ENCODE assay signal across 28 cellular contexts in genomic region chr6:148359228-148359627, GRCh38.
"Had no signal": no experiment of that assay in that cellular context is flagged by ENCODE, and none has a peak within 500 bp of the region (broad histone marks: within the 10 kb centered on the region; RNA-seq: fewer than 3 reads in every experiment).

No MANE protein-coding gene starts in this region.

- H3K9ac ChIP-seq: neural progenitor cell had no signal

- H3K27me3 ChIP-seq: gastroesophageal sphincter, heart left ventricle, hepatocyte, neural progenitor cell, right atrium auricular region, stomach, tibial artery had no signal

- H3K9me3 ChIP-seq: gastroesophageal sphincter, heart left ventricle, mucosa of descending colon, prostate gland, right atrium auricular region, stomach, tibial artery had no signal

- H3K4me1 Mint-ChIP-seq: memory B cell; mesothelial cell of epicardium; naive B cell; stimulated activated effector memory CD8-positive, alpha-beta T cell treated with anti-CD3 and anti-CD28 coated beads, Interleukin-12 subunit alpha, Interleukin-12 subunit beta, amount 100 ng/mL, for 72 hours had no signal

- H3K27me3 Mint-ChIP-seq: type B pancreatic cell had no signal

- H3K36me3 Mint-ChIP-seq: memory B cell; naive B cell; stimulated activated effector memory CD8-positive, alpha-beta T cell treated with anti-CD3 and anti-CD28 coated beads, Interleukin-12 subunit alpha, Interleukin-12 subunit beta, amount 100 ng/mL, for 72 hours had no signal

- H2AFZ ChIP-seq: hepatocyte, neural progenitor cell had no signal

- H3K4me3 Mint-ChIP-seq: memory B cell; mesothelial cell of epicardium; naive B cell; nephron; neural progenitor cell; stimulated activated effector memory CD8-positive, alpha-beta T cell treated with anti-CD3 and anti-CD28 coated beads, Interleukin-12 subunit alpha, Interleukin-12 subunit beta, amount 100 ng/mL, for 72 hours; type B pancreatic cell had no signal

- DNase-seq: dermis blood vessel endothelial cell; effector memory CD4-positive, alpha-beta T cell; erythroblast; foreskin fibroblast; heart left ventricle; kidney; mucosa of descending colon; naive B cell; stimulated activated CD4-positive, alpha-beta T cell treated with anti-CD3 and anti-CD28 coated beads, Interleukin-12 subunit alpha, Interleukin-12 subunit beta, amount 100 ng/mL, for 4 hours; stimulated activated CD4-positive, alpha-beta T cell treated with anti-CD3 and anti-CD28 coated beads, Interleukin-1b, Interleukin-23, amount 100 ng/mL, for 48 hours; stimulated activated CD4-positive, alpha-beta T cell treated with anti-CD3 and anti-CD28 coated beads, Interleukin-4, amount 100 ng/mL, for 1 hour; stimulated activated naive CD4-positive, alpha-beta T cell treated with Interleukin-2 at 50 U/mL for 16 hours; stomach; tibial artery had no signal

- H3K4me1 ChIP-seq: prostate gland had no signal

- H3K27ac ChIP-seq: coronary artery, hepatocyte, neural progenitor cell, prostate gland, right atrium auricular region, tibial artery had no signal

- H3K36me3 ChIP-seq: gastroesophageal sphincter, heart left ventricle, neural progenitor cell, prostate gland, right atrium auricular region, stomach, tibial artery had no signal

- H3K9me3 Mint-ChIP-seq: memory B cell; stimulated activated effector memory CD8-positive, alpha-beta T cell treated with anti-CD3 and anti-CD28 coated beads, Interleukin-12 subunit alpha, Interleukin-12 subunit beta, amount 100 ng/mL, for 72 hours; type B pancreatic cell had no signal

- H3K27ac Mint-ChIP-seq: memory B cell; mesothelial cell of epicardium; naive B cell; nephron; neural progenitor cell; stimulated activated effector memory CD8-positive, alpha-beta T cell treated with anti-CD3 and anti-CD28 coated beads, Interleukin-12 subunit alpha, Interleukin-12 subunit beta, amount 100 ng/mL, for 72 hours; type B pancreatic cell had no signal

- ATAC-seq: gastroesophageal sphincter; heart left ventricle; left lobe of liver; mucosa of descending colon; stimulated activated effector memory CD8-positive, alpha-beta T cell treated with anti-CD3 and anti-CD28 coated beads, Interleukin-12 subunit alpha, Interleukin-12 subunit beta, amount 100 ng/mL, for 72 hours had no signal

- H3K4me2 ChIP-seq: hepatocyte, neural progenitor cell, smooth muscle cell had no signal

- H3K4me3 ChIP-seq: coronary artery, gastroesophageal sphincter, heart left ventricle, hepatocyte, lung, mucosa of descending colon, neural progenitor cell, prostate gland, right atrium auricular region, smooth muscle cell, stomach, tibial artery had no signal
